ENCODE assay signal across 9 cellular contexts in genomic region chr12:11767029-11767724, GRCh38.
DNase-seq lines count a peak whose midpoint lies in the region; ATAC-seq, FAIRE-seq and TF ChIP-seq lines count a peak whose summit lies in the region.
"Had no signal": no experiment of that assay in that cellular context is flagged by ENCODE, and none has a peak within 500 bp of the region (broad histone marks: within the 10 kb centered on the region; RNA-seq: fewer than 3 reads in every experiment).

No MANE protein-coding gene starts in this region.

- no peaks in the 10 kb centered on the region for H3K36me3 ChIP-seq in right atrium auricular region
- H3K36me3 ChIP-seq in GM12878 (ENCODE audit: control insufficient read depth in 2 of 2, insufficient read depth in 2 of 2, low read length in 1 of 2) = peaks cover 11 to 12% of the 10 kb centered on the region in 2 experiments
- no peaks in the 10 kb centered on the region for H3K36me3 ChIP-seq in naive thymus-derived CD4-positive, alpha-beta T cell (ENCODE audit: control insufficient read depth in 2 of 3, insufficient read depth in 3 of 3, low read length in 3 of 3)
- H3K36me3 ChIP-seq in aorta (ENCODE audit: control insufficient read depth in 1 of 2, insufficient read depth in 2 of 2, low read length in 1 of 2) = no peaks in the 10 kb centered on the region

- H3K27me3 ChIP-seq in right atrium auricular region = no peaks in the 10 kb centered on the region
- H3K27me3 ChIP-seq in GM12878 (replicated peaks in 1 of 2; ENCODE audit: control insufficient read depth in 2 of 2, insufficient read depth in 2 of 2, low read length in 1 of 2) = no peaks in the 10 kb centered on the region
- H3K27me3 ChIP-seq in naive thymus-derived CD4-positive, alpha-beta T cell (ENCODE audit: control insufficient read depth in 2 of 2, insufficient read depth in 2 of 2, low read length in 2 of 2) = no peaks in the 10 kb centered on the region
- no peaks in the 10 kb centered on the region for H3K27me3 ChIP-seq in aorta (ENCODE audit: control insufficient read depth in 1 of 2, insufficient read depth in 2 of 2, low read length in 1 of 2)

- DNase-seq in right atrium auricular region (ENCODE audit: low spot score) (no peak), Right ventricle myocardium superior (no peak), GM12878 (ENCODE audit: low read depth, low spot score) (no peak), aorta (no peak)
- no peak for DNase-seq in naive thymus-derived CD4-positive, alpha-beta T cell
- DNase-seq in central memory CD4-positive, alpha-beta T cell = no peak
- DNase-seq: effector CD8-positive, alpha-beta T cell had no signal

- TF ChIP-seq RAD21 in GM12878 (IDR thresholded peaks at IDR 0.05; ENCODE audit: insufficient read depth, low read depth, low read length) = no peak

- in situ Hi-C loops in GM12878 (cut with MboI) = no loop called here

- FAIRE-seq in GM12878 (lab: Jason Lieb, UNC) = no peak

- BruUV-seq in GM12878 (replicated peaks; lab: Mats Ljungman, UMichigan) = no TSS peak

- 81% methylated on average over 4 of the region's 4 CpGs for WGBS in GM12878 (ENCODE audit: insufficient coverage, insufficient replicate concordance, low lambda C conversion rate, missing lambda C conversion rate)
- WGBS in aorta, 2 donors = 80% methylated on average over 4 of the region's 4 CpGs

- H3K4me1 Mint-ChIP-seq in naive thymus-derived CD4-positive, alpha-beta T cell = peaks cover 58 to 93% (median 80%) of the 10 kb centered on the region in 7 donors

- no peak overlapping the region for H3K4me3 ChIP-seq in right atrium auricular region
- H3K4me3 ChIP-seq in GM12878 = 0 out of 2 replicates have a peak overlapping the region, but pooled peaks have one; percentile 11
- H3K4me3 ChIP-seq in naive thymus-derived CD4-positive, alpha-beta T cell (ENCODE audit: low read length) = no peak overlapping the region
- no peak overlapping the region for H3K4me3 ChIP-seq in aorta (ENCODE audit: low read length in 2 of 2)

- peak overlapping the region; percentile 69 for H3K9ac ChIP-seq in GM12878 (ENCODE audit: control insufficient read depth, insufficient read depth, low read length)

- SMC1A ChIA-PET in GM12878 (lab: Charles Lee; ENCODE audit: uncharacterized antibody, unreplicated experiment) = interaction anchor here (0.6 to 39.9 kb wide), 13 partner anchors 0 to 272 kb away, joined by 3 to 1116 read pairs (median 7); no protein-coding TSS in a partner anchor

- RAD21 ChIA-PET in GM12878 (lab: Charles Lee; ENCODE audit: unreplicated experiment) = interaction anchor here (1.3 to 21.4 kb wide), 10 partner anchors 8 to 265 kb away, joined by 4 to 497 read pairs (median 41); no protein-coding TSS in a partner anchor

- CTCF ChIA-PET in GM12878 (lab: Yijun Ruan, JAX) = interaction anchor here (0.7 to 4.6 kb wide), 8 partner anchors 12 to 266 kb away, joined by 3 to 22 read pairs (median 4); no protein-coding TSS in a partner anchor
- CTCF ChIA-PET in naive thymus-derived CD4-positive, alpha-beta T cell (lab: Charles Lee) = interaction anchor here (0.9 to 1.2 kb wide), 2 partner anchors 29 to 121 kb away, joined by 3 to 4 read pairs; no protein-coding TSS in a partner anchor

- H2AFZ ChIP-seq in GM12878 (ENCODE audit: control insufficient read depth, low read depth, low read length) = no peak overlapping the region

- H3K9me3 ChIP-seq in right atrium auricular region = no peaks in the 10 kb centered on the region
- H3K9me3 ChIP-seq in GM12878 (replicated peaks; ENCODE audit: control insufficient read depth, insufficient read depth, low read length) = no peaks in the 10 kb centered on the region; the same call in 1 of the 3 replicates
- no peaks in the 10 kb centered on the region for H3K9me3 ChIP-seq in naive thymus-derived CD4-positive, alpha-beta T cell (ENCODE audit: control insufficient read depth in 2 of 3, low read length in 3 of 3)
- H3K9me3 ChIP-seq in aorta (ENCODE audit: control insufficient read depth, low read length) = no peaks in the 10 kb centered on the region

- peaks cover 0 to 45% (median 6%) of the 10 kb centered on the region in 5 donors for H3K36me3 Mint-ChIP-seq in naive thymus-derived CD4-positive, alpha-beta T cell

- H4K20me1 ChIP-seq in GM12878 (ENCODE audit: control insufficient read depth, insufficient read depth) = no peaks in the 10 kb centered on the region

- H3K4me1 ChIP-seq in right atrium auricular region (peaks cover 0 to 50% of the 10 kb centered on the region in 2 donors), GM12878 (ENCODE audit: control insufficient read depth, insufficient read depth, low read length) (peaks cover 92% of the 10 kb centered on the region), aorta (ENCODE audit: control insufficient read depth in 1 of 2, insufficient read depth in 2 of 2, low read length in 2 of 2) (peaks cover 3 to 12% of the 10 kb centered on the region in 2 donors)
- peaks cover 24 to 30% of the 10 kb centered on the region in 2 donors for H3K4me1 ChIP-seq in naive thymus-derived CD4-positive, alpha-beta T cell (ENCODE audit: control insufficient read depth in 2 of 2, insufficient read depth in 2 of 2, low read length in 2 of 2)

- peak overlapping the region in 7 of 10 donors; percentile 66 to 93 (median 72) for H3K4me3 Mint-ChIP-seq in naive thymus-derived CD4-positive, alpha-beta T cell

- no peak for TF ChIP-seq EP300 in GM12878 (IDR thresholded peaks at IDR 0.05; ENCODE audit: borderline replicate concordance in 1 of 2, control insufficient read depth in 1 of 2, low read depth in 2 of 2, low read length in 2 of 2)

- H3K27ac Mint-ChIP-seq in naive thymus-derived CD4-positive, alpha-beta T cell = peak overlapping the region in 6 of 9 donors; percentile 30 to 87 (median 73)

- H3K79me2 ChIP-seq in GM12878 (ENCODE audit: control insufficient read depth, insufficient read depth, low read length) = peaks cover 85% of the 10 kb centered on the region

- TF ChIP-seq CTCF in right atrium auricular region (IDR thresholded peaks at IDR 0.05) (no peak), GM12878 (IDR thresholded peaks at IDR 0.05 in 2 of 3, conservative IDR thresholded peaks at IDR 0.05 in 1 of 3; ENCODE audit: control insufficient read depth in 2 of 3, extremely low read depth in 1 of 3, insufficient read depth in 1 of 3, low read depth in 3 of 3, low read length in 3 of 3) (no peak)

- peak overlapping the region; percentile 57 to 60 for H3K27ac ChIP-seq in right atrium auricular region
- H3K27ac ChIP-seq in GM12878 (ENCODE audit: control insufficient read depth, insufficient read depth) = peak overlapping the region; percentile 100
- H3K27ac ChIP-seq in naive thymus-derived CD4-positive, alpha-beta T cell (ENCODE audit: low read depth, low read length) = no peak overlapping the region
- peak overlapping the region; percentile 17 to 32 for H3K27ac ChIP-seq in aorta (ENCODE audit: low read depth in 1 of 2, low read length in 2 of 2)

- peak overlapping the region; percentile 68; the same call in 1 of the 2 replicates for H3K4me2 ChIP-seq in GM12878 (ENCODE audit: control insufficient read depth, insufficient read depth)

- TF ChIP-seq POLR2A in GM12878 (IDR thresholded peaks at IDR 0.05; ENCODE audit: low read depth, low read length) = no peak

- intact Hi-C loops in Right ventricle myocardium superior (cut with DNase I) = no loop called here
- intact Hi-C loops in GM12878 (cut with micrococcal nuclease; ENCODE audit: unreplicated experiment) = no loop called here
- intact Hi-C loops in naive thymus-derived CD4-positive, alpha-beta T cell (cut with micrococcal nuclease) = loop anchor here in 1 of 2 donors (2.0 to 5.0 kb wide), 5 partner anchors 35 to 265 kb away; no protein-coding TSS in a partner anchor
- intact Hi-C loops in aorta (cut with DNase I) = loop anchor here in 1 of 2 donors (5.0 to 10.0 kb wide), 2 partner anchors 115 to 268 kb away; no protein-coding TSS in a partner anchor

- H3K9me3 Mint-ChIP-seq in naive thymus-derived CD4-positive, alpha-beta T cell = peaks cover 0 to 6% (median 0%) of the 10 kb centered on the region in 11 donors

- H3K27me3 Mint-ChIP-seq in naive thymus-derived CD4-positive, alpha-beta T cell = no peaks in the 10 kb centered on the region

- no peak for ATAC-seq in Right ventricle myocardium superior (ENCODE audit: poor library complexity)
- no peak for ATAC-seq in GM12878
- ATAC-seq in naive thymus-derived CD4-positive, alpha-beta T cell = no peak
- no peak for ATAC-seq in aorta (ENCODE audit: low FRiP score)
- ATAC-seq in GM21526 (IDR thresholded peaks at IDR 0.05; ENCODE audit: low FRiP score, unreplicated experiment) = no peak
- ATAC-seq in HG02759 (IDR thresholded peaks at IDR 0.05; ENCODE audit: unreplicated experiment) = no peak

- POLR2A ChIA-PET in GM12878 (lab: Charles Lee) = interaction anchor here (0.6 to 10.8 kb wide), 11 partner anchors 13 to 266 kb away, joined by 3 to 144 read pairs (median 5); no protein-coding TSS in a partner anchor
- POLR2A ChIA-PET in naive thymus-derived CD4-positive, alpha-beta T cell (lab: Charles Lee) = interaction anchor here (0.6 kb wide), 1 partner anchor 1069 kb away, joined by 4 read pairs; no protein-coding TSS in a partner anchor

TF ChIP-seq in GM12878, 131 proteins besides CTCF, POLR2A, EP300 and RAD21:
- 0 out of 2 replicates have a peak, but pooled peaks have one; percentile 4 for TF ChIP-seq JUNB (IDR thresholded peaks at IDR 0.05)
- TF ChIP-seq PBX3 (IDR thresholded peaks at IDR 0.05; ENCODE audit: insufficient replicate concordance, low read depth, low read length) = no peak
- TF ChIP-seq MTA3 (IDR thresholded peaks at IDR 0.05; ENCODE audit: borderline replicate concordance, low read length) = no peak
- TF ChIP-seq ZNF217 (IDR thresholded peaks at IDR 0.05) = 0 out of 2 replicates have a peak, but pooled peaks have one; percentile 78
- no peak for TF ChIP-seq SMARCA5 (IDR thresholded peaks at IDR 0.05)
- peak; percentile 13; the same call in 1 of the 2 replicates for TF ChIP-seq PKNOX1 (IDR thresholded peaks at IDR 0.05)
TF ChIP-seq in GM12878: peak in this region for 3.
